Comparison of ENCODE assay signal across 1 cellular context in the genomic region with DNA sequence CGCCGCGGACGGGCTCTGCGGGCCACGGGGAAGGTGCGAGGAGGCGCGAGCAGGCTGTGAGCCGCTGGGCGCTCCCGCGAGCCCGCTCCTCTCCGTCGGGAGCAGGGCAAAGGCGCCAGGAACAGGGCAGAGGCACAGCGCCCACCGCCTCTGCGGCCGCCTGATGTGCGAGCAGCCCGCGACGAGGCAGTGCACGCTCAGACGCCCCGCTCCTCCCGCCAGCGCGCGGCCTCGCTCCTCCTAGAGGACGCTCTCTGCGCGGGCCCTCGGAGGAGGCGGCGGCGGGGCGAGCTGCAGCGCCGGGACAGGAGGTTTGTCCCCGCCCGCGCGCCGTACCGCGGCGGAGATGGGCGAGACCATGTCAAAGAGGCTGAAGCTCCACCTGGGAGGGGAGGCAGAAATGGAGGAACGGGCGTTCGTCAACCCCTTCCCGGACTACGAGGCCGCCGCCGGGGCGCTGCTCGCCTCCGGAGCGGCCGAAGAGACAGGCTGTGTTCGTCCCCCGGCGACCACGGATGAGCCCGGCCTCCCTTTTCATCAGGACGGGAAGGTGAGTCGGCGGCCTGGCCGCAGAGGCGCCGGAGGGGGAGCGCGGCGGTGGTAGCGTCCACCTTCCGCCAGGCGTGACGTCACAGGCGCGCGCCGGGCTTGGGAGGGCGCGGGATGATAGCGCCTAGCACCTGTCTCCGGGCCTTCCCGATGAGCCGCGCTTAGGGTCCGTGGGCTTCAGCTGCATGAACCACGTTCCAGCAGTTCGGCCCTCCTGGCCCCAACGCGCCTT.
A peak's percentile ranks its signal among the peaks of the same experiment; 100 is the strongest.
TF ChIP-seq lines count a peak whose summit lies in the region.

No MANE protein-coding gene starts in this region.

TF ChIP-seq in WTC11, 78 proteins besides CTCF, POLR2A, EP300 and RAD21 (continued from another document):
- TF ChIP-seq, protein P1, sequence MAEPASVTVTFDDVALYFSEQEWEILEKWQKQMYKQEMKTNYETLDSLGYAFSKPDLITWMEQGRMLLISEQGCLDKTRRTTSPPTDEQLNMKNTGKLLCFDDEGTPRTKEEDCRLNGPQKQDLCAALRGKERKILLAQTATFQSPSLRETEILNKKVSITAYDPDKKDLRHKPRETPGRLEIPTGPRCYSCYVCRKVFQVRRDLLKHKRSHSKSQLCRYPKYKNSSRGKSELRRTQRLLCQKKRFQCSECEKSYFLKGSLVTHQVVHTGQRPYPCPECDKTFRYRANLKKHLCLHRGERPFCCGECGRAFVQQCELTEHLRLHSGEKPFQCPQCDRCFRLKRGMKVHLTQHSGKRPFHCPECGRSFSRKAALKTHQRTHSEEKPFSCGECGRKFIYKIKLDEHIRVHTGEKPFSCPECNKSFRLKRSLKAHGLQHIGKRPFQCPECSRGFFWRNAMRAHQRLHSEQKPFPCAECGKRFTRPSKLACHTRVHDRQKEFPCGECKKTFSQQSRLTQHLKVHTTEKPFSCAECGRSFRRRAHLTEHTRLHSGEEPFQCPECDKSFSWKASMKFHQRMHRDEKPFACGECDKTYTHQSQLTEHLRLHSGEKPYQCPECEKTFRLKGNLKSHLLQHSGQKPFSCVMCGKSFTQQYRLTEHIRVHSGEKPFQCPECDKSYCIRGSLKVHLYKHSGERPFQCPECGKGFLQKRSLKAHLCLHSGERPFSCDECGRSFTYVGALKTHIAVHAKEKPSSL (CRISPR knock-in tag; conservative IDR thresholded peaks at IDR 0.05), result no peak
- TF ChIP-seq, protein P2, sequence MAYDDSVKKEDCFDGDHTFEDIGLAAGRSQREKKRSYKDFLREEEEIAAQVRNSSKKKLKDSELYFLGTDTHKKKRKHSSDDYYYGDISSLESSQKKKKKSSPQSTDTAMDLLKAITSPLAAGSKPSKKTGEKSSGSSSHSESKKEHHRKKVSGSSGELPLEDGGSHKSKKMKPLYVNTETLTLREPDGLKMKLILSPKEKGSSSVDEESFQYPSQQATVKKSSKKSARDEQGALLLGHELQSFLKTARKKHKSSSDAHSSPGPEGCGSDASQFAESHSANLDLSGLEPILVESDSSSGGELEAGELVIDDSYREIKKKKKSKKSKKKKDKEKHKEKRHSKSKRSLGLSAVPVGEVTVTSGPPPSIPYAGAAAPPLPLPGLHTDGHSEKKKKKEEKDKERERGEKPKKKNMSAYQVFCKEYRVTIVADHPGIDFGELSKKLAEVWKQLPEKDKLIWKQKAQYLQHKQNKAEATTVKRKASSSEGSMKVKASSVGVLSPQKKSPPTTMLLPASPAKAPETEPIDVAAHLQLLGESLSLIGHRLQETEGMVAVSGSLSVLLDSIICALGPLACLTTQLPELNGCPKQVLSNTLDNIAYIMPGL (CRISPR knock-in tag; IDR thresholded peaks at IDR 0.05), result peak; percentile 93; the same call in 1 of the 2 replicates
- peak; percentile 90; the same call in 1 of the 2 replicates for TF ChIP-seq ATF1 (CRISPR knock-in tag; IDR thresholded peaks at IDR 0.05)
- peak; percentile 48; the same call in 1 of the 2 replicates for TF ChIP-seq TEAD4 (CRISPR knock-in tag; IDR thresholded peaks at IDR 0.05)
- no peak for TF ChIP-seq PRRX2 (CRISPR knock-in tag; IDR thresholded peaks at IDR 0.05)
- TF ChIP-seq SOX15 (CRISPR knock-in tag; IDR thresholded peaks at IDR 0.05), result no peak
- TF ChIP-seq FOXP1 (CRISPR knock-in tag; IDR thresholded peaks at IDR 0.05; ENCODE audit: borderline replicate concordance), result peak; percentile 65; the same call in 1 of the 2 replicates
- TF ChIP-seq NR2C2 (CRISPR knock-in tag; IDR thresholded peaks at IDR 0.05), result no peak
- TF ChIP-seq, protein P3, sequence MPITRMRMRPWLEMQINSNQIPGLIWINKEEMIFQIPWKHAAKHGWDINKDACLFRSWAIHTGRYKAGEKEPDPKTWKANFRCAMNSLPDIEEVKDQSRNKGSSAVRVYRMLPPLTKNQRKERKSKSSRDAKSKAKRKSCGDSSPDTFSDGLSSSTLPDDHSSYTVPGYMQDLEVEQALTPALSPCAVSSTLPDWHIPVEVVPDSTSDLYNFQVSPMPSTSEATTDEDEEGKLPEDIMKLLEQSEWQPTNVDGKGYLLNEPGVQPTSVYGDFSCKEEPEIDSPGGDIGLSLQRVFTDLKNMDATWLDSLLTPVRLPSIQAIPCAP (CRISPR knock-in tag; IDR thresholded peaks at IDR 0.05), result peak; percentile 56
- 0 out of 2 replicates have a peak, but pooled peaks have one; percentile 49 for TF ChIP-seq MYBL2 (CRISPR knock-in tag; IDR thresholded peaks at IDR 0.05)
- peak; percentile 51; the same call in 1 of the 2 replicates for TF ChIP-seq ZNF263 (CRISPR knock-in tag; IDR thresholded peaks at IDR 0.05; ENCODE audit: low read depth)
- TF ChIP-seq, protein P4, sequence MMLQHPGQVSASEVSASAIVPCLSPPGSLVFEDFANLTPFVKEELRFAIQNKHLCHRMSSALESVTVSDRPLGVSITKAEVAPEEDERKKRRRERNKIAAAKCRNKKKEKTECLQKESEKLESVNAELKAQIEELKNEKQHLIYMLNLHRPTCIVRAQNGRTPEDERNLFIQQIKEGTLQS (CRISPR knock-in tag; conservative IDR thresholded peaks at IDR 0.05), result no peak
- TF ChIP-seq USF1 (CRISPR knock-in tag; IDR thresholded peaks at IDR 0.05), result peak; percentile 29; the same call in 1 of the 2 replicates
- TF ChIP-seq, protein P5, sequence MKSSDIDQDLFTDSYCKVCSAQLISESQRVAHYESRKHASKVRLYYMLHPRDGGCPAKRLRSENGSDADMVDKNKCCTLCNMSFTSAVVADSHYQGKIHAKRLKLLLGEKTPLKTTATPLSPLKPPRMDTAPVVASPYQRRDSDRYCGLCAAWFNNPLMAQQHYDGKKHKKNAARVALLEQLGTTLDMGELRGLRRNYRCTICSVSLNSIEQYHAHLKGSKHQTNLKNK (CRISPR knock-in tag; IDR thresholded peaks at IDR 0.05), result no peak
- no peak for TF ChIP-seq NFYB (CRISPR knock-in tag; conservative IDR thresholded peaks at IDR 0.05; ENCODE audit: low read depth)
- TF ChIP-seq, protein P6, sequence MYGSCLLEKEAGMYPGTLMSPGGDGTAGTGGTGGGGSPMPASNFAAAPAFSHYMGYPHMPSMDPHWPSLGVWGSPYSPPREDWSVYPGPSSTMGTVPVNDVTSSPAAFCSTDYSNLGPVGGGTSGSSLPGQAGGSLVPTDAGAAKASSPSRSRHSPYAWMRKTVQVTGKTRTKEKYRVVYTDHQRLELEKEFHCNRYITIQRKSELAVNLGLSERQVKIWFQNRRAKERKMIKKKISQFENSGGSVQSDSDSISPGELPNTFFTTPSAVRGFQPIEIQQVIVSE (CRISPR knock-in tag; IDR thresholded peaks at IDR 0.05; ENCODE audit: borderline replicate concordance), result no peak
- peak; percentile 66 for TF ChIP-seq NFE2L1 (CRISPR knock-in tag; IDR thresholded peaks at IDR 0.05)
- TF ChIP-seq, protein P7, sequence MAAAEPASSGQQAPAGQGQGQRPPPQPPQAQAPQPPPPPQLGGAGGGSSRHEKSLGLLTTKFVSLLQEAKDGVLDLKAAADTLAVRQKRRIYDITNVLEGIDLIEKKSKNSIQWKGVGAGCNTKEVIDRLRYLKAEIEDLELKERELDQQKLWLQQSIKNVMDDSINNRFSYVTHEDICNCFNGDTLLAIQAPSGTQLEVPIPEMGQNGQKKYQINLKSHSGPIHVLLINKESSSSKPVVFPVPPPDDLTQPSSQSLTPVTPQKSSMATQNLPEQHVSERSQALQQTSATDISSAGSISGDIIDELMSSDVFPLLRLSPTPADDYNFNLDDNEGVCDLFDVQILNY (CRISPR knock-in tag; IDR thresholded peaks at IDR 0.05), result peak; percentile 57
- no peak for TF ChIP-seq ZNF532 (CRISPR knock-in tag; IDR thresholded peaks at IDR 0.05; ENCODE audit: borderline replicate concordance)
- TF ChIP-seq SMAD4 (CRISPR knock-in tag; IDR thresholded peaks at IDR 0.05), result 0 out of 2 replicates have a peak, but pooled peaks have one; percentile 16
- TF ChIP-seq ZNF281 (CRISPR knock-in tag; IDR thresholded peaks at IDR 0.05), result peak; percentile 59; the same call in 1 of the 2 replicates
- peak; percentile 99 for TF ChIP-seq CREM (CRISPR knock-in tag; IDR thresholded peaks at IDR 0.05)
- TF ChIP-seq CBFB (CRISPR knock-in tag; IDR thresholded peaks at IDR 0.05; ENCODE audit: low read depth), result 0 out of 2 replicates have a peak, but pooled peaks have one; percentile 61
- TF ChIP-seq ZBTB21 (CRISPR knock-in tag; IDR thresholded peaks at IDR 0.05; ENCODE audit: borderline replicate concordance), result peak; percentile 61; the same call in 1 of the 2 replicates
- TF ChIP-seq ZNF232 (CRISPR knock-in tag; IDR thresholded peaks at IDR 0.05), result 0 out of 2 replicates have a peak, but pooled peaks have one; percentile 34
- no peak for TF ChIP-seq HMGA2 (CRISPR knock-in tag; IDR thresholded peaks at IDR 0.05)
- no peak for TF ChIP-seq NFATC4 (CRISPR knock-in tag; IDR thresholded peaks at IDR 0.05)
- peak; percentile 60 for TF ChIP-seq ETV6 (CRISPR knock-in tag; IDR thresholded peaks at IDR 0.05)
- peak; percentile 53; the same call in 1 of the 2 replicates for TF ChIP-seq ZBTB43 (CRISPR knock-in tag; IDR thresholded peaks at IDR 0.05)
- no peak for TF ChIP-seq ZNF416 (CRISPR knock-in tag; IDR thresholded peaks at IDR 0.05)
